8 cellular contexts compared by ENCODE assay signal in the genomic region with DNA sequence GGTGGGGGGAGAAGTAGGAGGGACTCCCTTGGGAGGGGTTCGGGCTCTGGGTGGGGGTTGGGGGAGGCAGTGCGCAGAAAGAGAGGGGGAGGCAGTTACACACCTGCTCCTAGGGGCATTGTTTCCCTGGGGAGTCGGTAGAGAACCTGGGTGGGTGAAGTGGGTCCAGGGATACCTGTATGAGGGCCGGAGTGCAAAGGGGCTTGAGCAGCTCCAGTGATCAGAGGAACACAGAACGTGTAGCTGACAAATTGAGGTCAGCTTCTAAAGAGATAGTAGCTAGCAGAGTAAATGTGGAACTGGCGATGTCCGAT. TPM values are rescaled to one million over a fixed set of nuclear protein-coding genes. Genes with fewer than 3 reads are reported as not detected.
DNase-seq lines count a peak whose midpoint lies in the region; ATAC-seq, FAIRE-seq and TF ChIP-seq lines count a peak whose summit lies in the region.

No MANE protein-coding gene starts in this region.

- no peaks in the 10 kb centered on the region for H3K9me2 ChIP-seq in GM23248 (ENCODE audit: insufficient read depth)

- POLR2A ChIA-PET in HepG2 (lab: Yijun Ruan, JAX): interaction anchor here (1.0 to 7.4 kb wide), 11 partner anchors 9 to 198 kb away, joined by 3 to 265 read pairs (median 7); a partner anchor contains a TSS

- no peak for TF ChIP-seq EP300 in HepG2 (IDR thresholded peaks at IDR 0.05; ENCODE audit: low read depth in 2 of 2, low read length in 2 of 2)
- TF ChIP-seq EP300 in HepG2 (CRISPR knock-in tag; IDR thresholded peaks at IDR 0.05; ENCODE audit: borderline replicate concordance): no peak
- no peak for TF ChIP-seq EP300 in tibial nerve (IDR thresholded peaks at IDR 0.05)

- H3K9me3 Mint-ChIP-seq in activated naive CD4-positive, alpha-beta T cell treated with anti-CD3 and anti-CD28 coated beads, Interleukin-2, amount 50 U/mL, for 72 hours: no peaks in the 10 kb centered on the region

- CTCF ChIA-PET in HepG2 (lab: Yijun Ruan, JAX; ENCODE audit: low intra/inter-chr PET ratio, low total read pairs): no interaction called here

- H3K36me3 Mint-ChIP-seq in activated naive CD4-positive, alpha-beta T cell treated with anti-CD3 and anti-CD28 coated beads, Interleukin-2, amount 50 U/mL, for 72 hours: no peaks in the 10 kb centered on the region

- in situ Hi-C loops in GM23248 (cut with MboI) (no loop called here), HepG2 (cut with HindIII; ENCODE audit: extremely low pct_ligation_motif_present, low pct_unique_long_range_greater_than_20kb) (no loop called here)

- WGBS in GM23248 (ENCODE audit: low coverage in 1 of 2, low lambda C conversion rate in 2 of 2, missing lambda C conversion rate in 2 of 2), 2 experiments: 0 to 1% methylated on average over 4 to 7 of the region's 7 CpGs
- WGBS in HepG2 (ENCODE audit: low lambda C conversion rate): 17% methylated on average over 7 of the region's 7 CpGs
- WGBS in tibial nerve, 2 donors: 5 to 7% methylated on average over 7 of the region's 7 CpGs

- H3K4me2 ChIP-seq in BLaER1 (peak overlapping the region; percentile 84), GM23248 (ENCODE audit: unreplicated experiment) (peak overlapping the region; percentile 98), HepG2 (ENCODE audit: low read depth, low read length) (peak overlapping the region; percentile 89)

- H4K20me1 ChIP-seq in BLaER1 (peaks cover 34% of the 10 kb centered on the region), GM23248 (ENCODE audit: insufficient read depth) (no peaks in the 10 kb centered on the region), HepG2 (ENCODE audit: insufficient read depth, low read length) (peaks cover 4% of the 10 kb centered on the region; the same call in 1 of the 2 replicates)

- H3K27me3 ChIP-seq in BLaER1 (no peaks in the 10 kb centered on the region), GM23248 (replicated peaks; ENCODE audit: insufficient read depth) (no peaks in the 10 kb centered on the region), HepG2 (ENCODE audit: control insufficient read depth in 1 of 2, insufficient read depth in 2 of 2, low read length in 2 of 2) (no peaks in the 10 kb centered on the region), tibial nerve (no peaks in the 10 kb centered on the region)

- H3K4me1 ChIP-seq in BLaER1 (peaks cover 38% of the 10 kb centered on the region), GM23248 (ENCODE audit: insufficient read depth) (peaks cover 31% of the 10 kb centered on the region), HepG2 (ENCODE audit: insufficient read depth, low read length) (peaks cover 76% of the 10 kb centered on the region), tibial nerve (peaks cover 0 to 57% (median 8%) of the 10 kb centered on the region in 4 donors)

- H3K9ac ChIP-seq in BLaER1: peak overlapping the region; percentile 86
- peak overlapping the region; percentile 88 for H3K9ac ChIP-seq in GM23248
- H3K9ac ChIP-seq in HepG2 (ENCODE audit: insufficient read depth, low read depth, low read length): peak overlapping the region; percentile 74

- no TSS peak for BruUV-seq in HepG2 (replicated peaks; lab: Mats Ljungman, UMichigan)

- no peaks in the 10 kb centered on the region for H3K9me3 ChIP-seq in BLaER1
- H3K9me3 ChIP-seq in GM23248 (ENCODE audit: low read depth): no peaks in the 10 kb centered on the region
- no peaks in the 10 kb centered on the region for H3K9me3 ChIP-seq in HepG2 (ENCODE audit: low read length)
- H3K9me3 ChIP-seq in tibial nerve: no peaks in the 10 kb centered on the region

- peak overlapping the region; percentile 90 for H3K27ac ChIP-seq in BLaER1
- peak overlapping the region; percentile 66; the same call in 1 of the 2 replicates for H3K27ac ChIP-seq in GM23248
- peak overlapping the region; percentile 88 for H3K27ac ChIP-seq in HepG2 (ENCODE audit: extremely low read length, insufficient read depth, low read length)
- peak overlapping the region; percentile 92 to 97 (median 96) for H3K27ac ChIP-seq in tibial nerve

- H3K79me2 ChIP-seq in GM23248 (ENCODE audit: insufficient read depth) (peaks cover 39% of the 10 kb centered on the region), HepG2 (ENCODE audit: insufficient read depth, low read length) (peaks cover 17% of the 10 kb centered on the region)

- intact Hi-C loops in HepG2 (cut with micrococcal nuclease; ENCODE audit: unreplicated experiment): loop anchor here (2.0 kb wide), 2 partner anchors 25 to 315 kb away; a partner anchor contains a TSS

- H3K4me3 ChIP-seq in BLaER1 (peak overlapping the region; percentile 77), GM23248 (peak overlapping the region; percentile 90), HepG2 (replicated peaks in 1 of 3; ENCODE audit: insufficient read depth in 1 of 3, low read depth in 2 of 3, low read length in 3 of 3) (peak overlapping the region; percentile 58 to 77 (median 73)), tibial nerve (peak overlapping the region; percentile 71 to 93 (median 80))

- TF ChIP-seq CTCF in HepG2 (CRISPR knock-in tag; IDR thresholded peaks at IDR 0.05): no peak
- no peak for TF ChIP-seq CTCF in tibial nerve (IDR thresholded peaks at IDR 0.05)

- TF ChIP-seq POLR2A in HepG2 (IDR thresholded peaks at IDR 0.05; ENCODE audit: insufficient read depth in 1 of 2, low read depth in 2 of 2, low read length in 2 of 2) (no peak), tibial nerve (IDR thresholded peaks at IDR 0.05) (no peak)

- no peak for TF ChIP-seq RAD21 in HepG2 (CRISPR knock-in tag; IDR thresholded peaks at IDR 0.05)

- peak overlapping the region; percentile 93; the same call in 1 of the 2 replicates for H2AFZ ChIP-seq in GM23248
- H2AFZ ChIP-seq in HepG2 (ENCODE audit: low read length): no peak overlapping the region

- H3K36me3 ChIP-seq in BLaER1: peaks cover 41% of the 10 kb centered on the region
- peaks cover 17% of the 10 kb centered on the region for H3K36me3 ChIP-seq in GM23248 (ENCODE audit: low read depth)
- peaks cover 11 to 35% of the 10 kb centered on the region in 2 experiments for H3K36me3 ChIP-seq in HepG2 (replicated peaks in 1 of 2; ENCODE audit: control insufficient read depth in 1 of 2, insufficient read depth in 2 of 2, low read length in 2 of 2)
- peaks cover 0 to 42% (median 14%) of the 10 kb centered on the region in 3 donors for H3K36me3 ChIP-seq in tibial nerve

- H3F3A ChIP-seq in GM23248 (ENCODE audit: insufficient read depth): peaks cover 39% of the 10 kb centered on the region

- no peak for FAIRE-seq in HepG2 (lab: Jason Lieb, UNC)

- peak overlapping the region; percentile 78 to 94 for H3K27ac Mint-ChIP-seq in activated naive CD4-positive, alpha-beta T cell treated with anti-CD3 and anti-CD28 coated beads, Interleukin-2, amount 50 U/mL, for 72 hours

- DNase-seq in GM23248 (peak; percentile 42), HepG2 (ENCODE audit: low spot score) (no peak), tibial nerve (ENCODE audit: low spot score in 2 of 2) (no peak)
- DNase-seq in activated naive CD4-positive, alpha-beta T cell treated with anti-CD3 and anti-CD28 coated beads, Interleukin-2, amount 50 U/mL, for 72 hours (ENCODE audit: low spot score in 2 of 2): no peak
- DNase-seq in stimulated activated naive CD4-positive, alpha-beta T cell (lab: John Stamatoyannopoulos, UW): no peak
- DNase-seq in activated CD4-positive, alpha-beta T cell treated with anti-CD3 and anti-CD28 coated beads, Interleukin-2, amount 50 U/mL, for 1 hour: no peak

- no peak for ATAC-seq in activated naive CD4-positive, alpha-beta T cell treated with anti-CD3 and anti-CD28 coated beads, Interleukin-2, amount 50 U/mL, for 72 hours
- ATAC-seq in HepG2: peak; percentile 13; the same call in 2 of the 3 replicates
- no peak for ATAC-seq in GM19023 (IDR thresholded peaks at IDR 0.05; ENCODE audit: unreplicated experiment)

RNA-seq across cellular contexts. Expression of a gene that starts 0.4 kb away (rescaled TPM):
- total RNA-seq in GM23248 (2014; rRNA removed; shearing (Covaris generic)): 41.9 and 48.3 TPM in 2 replicates
- polyA plus RNA-seq in GM23248 (2016; fragmentation: Nextera tagmentation; extraction: Ambion mirVana) (6.4 and 8.2 TPM in 2 replicates), HepG2 (2011; rRNA removed) (51.7 and 55.5 TPM in 2 replicates)
- 10 to 100 TPM; 33.8 to 51.2 TPM for total RNA-seq in activated naive CD4-positive, alpha-beta T cell treated with anti-CD3 and anti-CD28 coated beads, Interleukin-2, amount 50 U/mL, for 72 hours
- total RNA-seq in HepG2 (2016; rRNA removed; fragmentation: Illumina TruSeq; extraction: Trizol) (54.6 and 64.9 TPM in 2 replicates), tibial nerve (10 to 100 TPM; 45.9 to 97.2 (median 65.3) TPM)
- total RNA-seq in HepG2 (2016; cell fraction: cytosol; rRNA removed; fragmentation: Illumina TruSeq; extraction: Trizol; ENCODE audit: low read depth): 18.3 and 19.3 TPM in 2 replicates
- total RNA-seq in HepG2 (2016; cell fraction: insoluble cytoplasmic fraction; rRNA removed; fragmentation: Illumina TruSeq; extraction: Trizol): 53.8 and 56.6 TPM in 2 replicates
- 51.5 and 52.7 TPM in 2 replicates for total RNA-seq in HepG2 (2016; cell fraction: membrane; rRNA removed; fragmentation: Illumina TruSeq; extraction: Trizol)
- 46.9 and 61.3 TPM in 2 replicates for total RNA-seq in HepG2 (2016; cell fraction: nucleus; rRNA removed; fragmentation: Illumina TruSeq; extraction: Trizol)
- polyA plus RNA-seq in HepG2 (2011; cell fraction: cytosol; rRNA removed): 35.2 and 38.4 TPM in 2 replicates
- 69.3 and 71.6 TPM in 2 replicates for polyA plus RNA-seq in HepG2 (2011; cell fraction: nucleus; rRNA removed)
- 35.8 and 43.5 TPM in 2 replicates for polyA plus RNA-seq in HepG2 (2012)
- 12.2 and 14.5 TPM in 2 replicates for polyA plus RNA-seq in HepG2 (2016; cell fraction: cytosol; fragmentation: Illumina TruSeq; extraction: Trizol; ENCODE audit: low read depth)
- 51.0 and 65.3 TPM in 2 replicates for polyA plus RNA-seq in HepG2 (2016; cell fraction: insoluble cytoplasmic fraction; fragmentation: Illumina TruSeq; extraction: Trizol; ENCODE audit: low read depth)
- 41.4 and 44.8 TPM in 2 replicates for polyA plus RNA-seq in HepG2 (2016; cell fraction: membrane; fragmentation: Illumina TruSeq; extraction: Trizol; ENCODE audit: low read depth)
- 82.4 and 96.0 TPM in 2 replicates for polyA plus RNA-seq in HepG2 (2016; cell fraction: nucleus; fragmentation: Illumina TruSeq; extraction: Trizol; ENCODE audit: insufficient read depth, low read depth)
- polyA minus RNA-seq in HepG2 (2011; rRNA and poly(A)+ RNA removed; ENCODE audit: low replicate concordance): 82.5 and 134 TPM in 2 replicates
- polyA minus RNA-seq in HepG2 (2011; cell fraction: cytosol; rRNA and poly(A)+ RNA removed): 41.4 and 46.1 TPM in 2 replicates
- 68.1 and 69.0 TPM in 2 replicates for polyA minus RNA-seq in HepG2 (2011; cell fraction: nucleus; rRNA and poly(A)+ RNA removed)

RNA-seq across cellular contexts. Expression of a gene that starts 18.2 kb away (rescaled TPM):
- 0.13 TPM in 1 of 2 replicates, not detected in the other for total RNA-seq in GM23248 (2014; rRNA removed; shearing (Covaris generic))
- polyA plus RNA-seq in GM23248 (2016; fragmentation: Nextera tagmentation; extraction: Ambion mirVana) (not detected in 2 replicates), HepG2 (2011; rRNA removed) (3.7 and 7.2 TPM in 2 replicates)
- total RNA-seq in activated naive CD4-positive, alpha-beta T cell treated with anti-CD3 and anti-CD28 coated beads, Interleukin-2, amount 50 U/mL, for 72 hours: under 1 TPM; 0.35 to 0.46 TPM
- total RNA-seq in HepG2 (2016; rRNA removed; fragmentation: Illumina TruSeq; extraction: Trizol) (30.6 and 38.1 TPM in 2 replicates), tibial nerve (100 to 1,000 TPM; 188 to 829 (median 253) TPM)
- 5.3 and 5.6 TPM in 2 replicates for total RNA-seq in HepG2 (2016; cell fraction: cytosol; rRNA removed; fragmentation: Illumina TruSeq; extraction: Trizol; ENCODE audit: low read depth)
- 31.5 and 38.6 TPM in 2 replicates for total RNA-seq in HepG2 (2016; cell fraction: insoluble cytoplasmic fraction; rRNA removed; fragmentation: Illumina TruSeq; extraction: Trizol)
- total RNA-seq in HepG2 (2016; cell fraction: membrane; rRNA removed; fragmentation: Illumina TruSeq; extraction: Trizol): 8.7 and 10.6 TPM in 2 replicates
- total RNA-seq in HepG2 (2016; cell fraction: nucleus; rRNA removed; fragmentation: Illumina TruSeq; extraction: Trizol): 10.8 and 11.2 TPM in 2 replicates
- polyA plus RNA-seq in HepG2 (2011; cell fraction: cytosol; rRNA removed): 6.2 and 10.3 TPM in 2 replicates
- polyA plus RNA-seq in HepG2 (2011; cell fraction: nucleus; rRNA removed): 4.8 and 7.4 TPM in 2 replicates
- polyA plus RNA-seq in HepG2 (2012): 14.9 and 15.6 TPM in 2 replicates
- polyA plus RNA-seq in HepG2 (2016; cell fraction: cytosol; fragmentation: Illumina TruSeq; extraction: Trizol; ENCODE audit: low read depth): 4.0 and 4.8 TPM in 2 replicates
- 25.5 and 29.7 TPM in 2 replicates for polyA plus RNA-seq in HepG2 (2016; cell fraction: insoluble cytoplasmic fraction; fragmentation: Illumina TruSeq; extraction: Trizol; ENCODE audit: low read depth)
- polyA plus RNA-seq in HepG2 (2016; cell fraction: membrane; fragmentation: Illumina TruSeq; extraction: Trizol; ENCODE audit: low read depth): 6.4 and 7.3 TPM in 2 replicates
- polyA plus RNA-seq in HepG2 (2016; cell fraction: nucleus; fragmentation: Illumina TruSeq; extraction: Trizol; ENCODE audit: insufficient read depth, low read depth): 14.8 and 19.3 TPM in 2 replicates
- 2.2 and 5.6 TPM in 2 replicates for polyA minus RNA-seq in HepG2 (2011; rRNA and poly(A)+ RNA removed; ENCODE audit: low replicate concordance)
- 2.0 and 3.5 TPM in 2 replicates for polyA minus RNA-seq in HepG2 (2011; cell fraction: cytosol; rRNA and poly(A)+ RNA removed)
- 5.7 and 8.7 TPM in 2 replicates for polyA minus RNA-seq in HepG2 (2011; cell fraction: nucleus; rRNA and poly(A)+ RNA removed)

RNA-seq across cellular contexts. Expression of a gene that starts 26.5 kb away (rescaled TPM):
- total RNA-seq in GM23248 (2014; rRNA removed; shearing (Covaris generic)): 24.4 and 53.4 TPM in 2 replicates
- polyA plus RNA-seq in GM23248 (2016; fragmentation: Nextera tagmentation; extraction: Ambion mirVana) (122 and 125 TPM in 2 replicates), HepG2 (2011; rRNA removed) (53.0 and 55.0 TPM in 2 replicates)
- total RNA-seq in activated naive CD4-positive, alpha-beta T cell treated with anti-CD3 and anti-CD28 coated beads, Interleukin-2, amount 50 U/mL, for 72 hours: 10 to 100 TPM; 46.0 to 48.5 TPM
- total RNA-seq in HepG2 (2016; rRNA removed; fragmentation: Illumina TruSeq; extraction: Trizol) (71.6 and 82.0 TPM in 2 replicates), tibial nerve (10 to 100 TPM; 35.8 to 91.5 (median 55.2) TPM)
- 62.2 and 107 TPM in 2 replicates for total RNA-seq in HepG2 (2016; cell fraction: cytosol; rRNA removed; fragmentation: Illumina TruSeq; extraction: Trizol; ENCODE audit: low read depth)
- 70.2 and 88.8 TPM in 2 replicates for total RNA-seq in HepG2 (2016; cell fraction: insoluble cytoplasmic fraction; rRNA removed; fragmentation: Illumina TruSeq; extraction: Trizol)
- 84.4 and 106 TPM in 2 replicates for total RNA-seq in HepG2 (2016; cell fraction: membrane; rRNA removed; fragmentation: Illumina TruSeq; extraction: Trizol)
- 18.4 and 19.5 TPM in 2 replicates for total RNA-seq in HepG2 (2016; cell fraction: nucleus; rRNA removed; fragmentation: Illumina TruSeq; extraction: Trizol)
- polyA plus RNA-seq in HepG2 (2011; cell fraction: cytosol; rRNA removed): 64.0 and 68.8 TPM in 2 replicates
- 15.7 and 16.8 TPM in 2 replicates for polyA plus RNA-seq in HepG2 (2011; cell fraction: nucleus; rRNA removed)
- 30.1 and 33.7 TPM in 2 replicates for polyA plus RNA-seq in HepG2 (2012)
- 46.3 and 86.6 TPM in 2 replicates for polyA plus RNA-seq in HepG2 (2016; cell fraction: cytosol; fragmentation: Illumina TruSeq; extraction: Trizol; ENCODE audit: low read depth)
- 52.0 and 58.2 TPM in 2 replicates for polyA plus RNA-seq in HepG2 (2016; cell fraction: insoluble cytoplasmic fraction; fragmentation: Illumina TruSeq; extraction: Trizol; ENCODE audit: low read depth)
- 51.4 and 62.9 TPM in 2 replicates for polyA plus RNA-seq in HepG2 (2016; cell fraction: membrane; fragmentation: Illumina TruSeq; extraction: Trizol; ENCODE audit: low read depth)
- polyA plus RNA-seq in HepG2 (2016; cell fraction: nucleus; fragmentation: Illumina TruSeq; extraction: Trizol; ENCODE audit: insufficient read depth, low read depth): 29.1 and 31.5 TPM in 2 replicates
- polyA minus RNA-seq in HepG2 (2011; rRNA and poly(A)+ RNA removed; ENCODE audit: low replicate concordance): 27.5 and 131 TPM in 2 replicates
- 8.7 and 10.3 TPM in 2 replicates for polyA minus RNA-seq in HepG2 (2011; cell fraction: cytosol; rRNA and poly(A)+ RNA removed)
- polyA minus RNA-seq in HepG2 (2011; cell fraction: nucleus; rRNA and poly(A)+ RNA removed): 10.3 and 10.8 TPM in 2 replicates

RNA-seq across cellular contexts. Expression of a gene that starts 28.2 kb away (rescaled TPM):
- 0.13 and 1.9 TPM in 2 replicates for total RNA-seq in GM23248 (2014; rRNA removed; shearing (Covaris generic))
- polyA plus RNA-seq in GM23248 (2016; fragmentation: Nextera tagmentation; extraction: Ambion mirVana) (0.95 and 1.4 TPM in 2 replicates), HepG2 (2011; rRNA removed) (1.3 and 1.5 TPM in 2 replicates)
- 10 to 100 TPM in 1 of 2 donors, 1 to 10 TPM in 1; 2.8 to 11.7 TPM for total RNA-seq in activated naive CD4-positive, alpha-beta T cell treated with anti-CD3 and anti-CD28 coated beads, Interleukin-2, amount 50 U/mL, for 72 hours
- total RNA-seq in HepG2 (2016; rRNA removed; fragmentation: Illumina TruSeq; extraction: Trizol) (0.24 and 0.44 TPM in 2 replicates), tibial nerve (1 to 10 TPM in 3 of 4 donors, not detected in 1; 1.8 to 4.2 (median 2.9) TPM)
- 0.26 and 0.30 TPM in 2 replicates for total RNA-seq in HepG2 (2016; cell fraction: cytosol; rRNA removed; fragmentation: Illumina TruSeq; extraction: Trizol; ENCODE audit: low read depth)
- 0.19 and 1.1 TPM in 2 replicates for total RNA-seq in HepG2 (2016; cell fraction: insoluble cytoplasmic fraction; rRNA removed; fragmentation: Illumina TruSeq; extraction: Trizol)
- total RNA-seq in HepG2 (2016; cell fraction: membrane; rRNA removed; fragmentation: Illumina TruSeq; extraction: Trizol): 0.49 and 0.52 TPM in 2 replicates
- total RNA-seq in HepG2 (2016; cell fraction: nucleus; rRNA removed; fragmentation: Illumina TruSeq; extraction: Trizol): 0.47 and 0.75 TPM in 2 replicates
- 0.85 and 0.98 TPM in 2 replicates for polyA plus RNA-seq in HepG2 (2011; cell fraction: cytosol; rRNA removed)
- 2.6 and 3.1 TPM in 2 replicates for polyA plus RNA-seq in HepG2 (2011; cell fraction: nucleus; rRNA removed)
- 0.56 and 0.67 TPM in 2 replicates for polyA plus RNA-seq in HepG2 (2012)
- polyA plus RNA-seq in HepG2 (2016; cell fraction: cytosol; fragmentation: Illumina TruSeq; extraction: Trizol; ENCODE audit: low read depth): 0.34 and 0.51 TPM in 2 replicates
- 0.59 and 0.66 TPM in 2 replicates for polyA plus RNA-seq in HepG2 (2016; cell fraction: insoluble cytoplasmic fraction; fragmentation: Illumina TruSeq; extraction: Trizol; ENCODE audit: low read depth)
- 0.59 and 0.63 TPM in 2 replicates for polyA plus RNA-seq in HepG2 (2016; cell fraction: membrane; fragmentation: Illumina TruSeq; extraction: Trizol; ENCODE audit: low read depth)
- 2.9 and 3.2 TPM in 2 replicates for polyA plus RNA-seq in HepG2 (2016; cell fraction: nucleus; fragmentation: Illumina TruSeq; extraction: Trizol; ENCODE audit: insufficient read depth, low read depth)
- polyA minus RNA-seq in HepG2 (2011; rRNA and poly(A)+ RNA removed; ENCODE audit: low replicate concordance): 2.0 and 12.2 TPM in 2 replicates
- 0.40 and 0.88 TPM in 2 replicates for polyA minus RNA-seq in HepG2 (2011; cell fraction: cytosol; rRNA and poly(A)+ RNA removed)
- polyA minus RNA-seq in HepG2 (2011; cell fraction: nucleus; rRNA and poly(A)+ RNA removed): 0.87 and 1.3 TPM in 2 replicates
